ENCODE assay signal across 8 cellular contexts in the genomic region with DNA sequence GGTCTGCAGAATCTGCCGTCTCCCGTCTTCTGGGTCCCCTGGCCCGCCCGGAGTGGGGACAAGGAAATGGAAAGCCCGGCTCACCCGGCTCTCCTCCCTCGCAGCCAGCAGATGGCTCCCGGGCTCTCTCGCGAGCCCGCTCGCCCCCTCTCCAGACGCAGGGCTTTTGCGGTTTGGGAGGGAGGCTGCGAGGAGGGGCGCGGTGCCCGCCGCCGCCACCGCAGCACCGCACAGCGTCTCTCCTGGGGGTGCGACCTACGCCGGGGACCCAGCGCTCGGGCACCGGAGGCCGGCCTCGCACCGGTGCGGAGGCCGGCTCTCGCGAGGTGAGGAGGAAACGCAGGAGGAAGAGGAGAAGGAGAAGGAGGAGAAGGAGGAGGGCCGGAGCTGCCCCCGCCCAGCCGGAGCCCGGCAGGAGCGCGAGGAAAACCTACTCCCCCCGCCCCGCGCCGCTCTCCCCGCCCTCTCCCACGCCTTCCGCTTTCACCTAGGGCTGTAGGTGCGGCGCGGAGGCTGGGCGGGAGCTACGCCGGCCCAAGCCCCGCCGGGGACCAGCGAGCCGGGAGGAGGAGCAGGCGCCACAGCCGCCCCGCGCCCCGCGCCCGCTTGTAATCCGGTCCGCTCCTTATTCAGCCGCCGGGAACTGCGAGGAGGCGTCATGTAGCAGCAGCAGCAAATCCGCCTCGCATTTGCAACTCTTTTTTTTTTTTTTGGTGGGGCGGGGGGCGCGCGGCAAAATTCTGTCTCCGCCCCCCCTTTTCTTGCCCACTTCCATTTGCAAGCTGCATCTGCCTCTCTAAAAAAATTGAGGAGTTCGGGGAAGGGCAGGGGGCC. TPM values are rescaled to one million over a fixed set of nuclear protein-coding genes. Genes with fewer than 3 reads are reported as not detected.
DNase-seq lines count a peak whose midpoint lies in the region; ATAC-seq and TF ChIP-seq lines count a peak whose summit lies in the region.

Gene CARMIL1 (plus strand): TSS at position 461 of the 834 bp plus-strand sequence. CDS start 422 bp downstream, outside the sequence.

- H3K4me3 ChIP-seq in DOHH2 (ENCODE audit: low read length) = peak within 1 kb of the TSS; percentile 94
- H3K4me3 ChIP-seq in Karpas-422 (ENCODE audit: low read length) = peak within 1 kb of the TSS; percentile 66
- H3K4me3 ChIP-seq in fibroblast of villous mesenchyme (ENCODE audit: low read depth, low read length) = peak within 1 kb of the TSS; percentile 76
- H3K4me3 ChIP-seq in neural cell (ENCODE audit: low read length) = peak within 1 kb of the TSS; percentile 82
- H3K4me3 ChIP-seq in stomach = peak within 1 kb of the TSS; percentile 59 to 80 (median 76)

- intact Hi-C loops in stomach (cut with DNase I; ENCODE audit: low total_unique reads) = no loop called here

- peak within 1 kb of the TSS; percentile 98 for H3K4me2 ChIP-seq in DOHH2 (ENCODE audit: low read length)
- peak within 1 kb of the TSS; percentile 78 for H3K4me2 ChIP-seq in Karpas-422 (ENCODE audit: low read depth, low read length, poor library complexity, severe bottlenecking)
- peak within 1 kb of the TSS; percentile 77 for H3K4me2 ChIP-seq in neural cell (ENCODE audit: low read length)

- H4K20me1 ChIP-seq in DOHH2 (ENCODE audit: control insufficient read depth, insufficient read depth, low read depth, low read length) = no peaks in the 10 kb centered on the region
- H4K20me1 ChIP-seq in Karpas-422 (ENCODE audit: insufficient read depth, low read depth, low read length) = no peaks in the 10 kb centered on the region
- no peaks in the 10 kb centered on the region for H4K20me1 ChIP-seq in neural cell (ENCODE audit: insufficient read depth)

- DNase-seq in Karpas-422 = peak; percentile 69
- peak; percentile 95 for DNase-seq in RPMI8226
- DNase-seq in activated effector memory CD4-positive, alpha-beta T cell treated with anti-CD3 and anti-CD28 coated beads, Interleukin-2, amount 50 U/mL, for 16 hours = peak; percentile 88
- peak; percentile 76 for DNase-seq in fibroblast of villous mesenchyme (ENCODE audit: low read depth)
- peak; percentile 92 for DNase-seq in stomach

- H3F3A ChIP-seq in DOHH2 (ENCODE audit: control insufficient read depth, insufficient read depth) (peaks cover 18% of the 10 kb centered on the region), neural cell (ENCODE audit: insufficient read depth, low read length, poor library complexity, severe bottlenecking) (no peaks in the 10 kb centered on the region)

- no peaks in the 10 kb centered on the region for H3K9me3 ChIP-seq in DOHH2 (ENCODE audit: control insufficient read depth, insufficient read depth, low read length)
- H3K9me3 ChIP-seq in Karpas-422 (ENCODE audit: low read length) = no peaks in the 10 kb centered on the region
- no peaks in the 10 kb centered on the region for H3K9me3 ChIP-seq in neural cell (ENCODE audit: low read length)
- no peaks in the 10 kb centered on the region for H3K9me3 ChIP-seq in stomach

- H3K9me2 ChIP-seq in DOHH2 (replicated peaks; ENCODE audit: control insufficient read depth, low read length) (no peaks in the 10 kb centered on the region), Karpas-422 (replicated peaks; ENCODE audit: insufficient read depth, low read length) (no peaks in the 10 kb centered on the region), neural cell (ENCODE audit: insufficient read depth, low read length) (no peaks in the 10 kb centered on the region)

- H3K27me3 ChIP-seq in DOHH2 (ENCODE audit: control insufficient read depth, low read length) = no peaks in the 10 kb centered on the region
- no peaks in the 10 kb centered on the region for H3K27me3 ChIP-seq in Karpas-422 (ENCODE audit: low read length)
- no peaks in the 10 kb centered on the region for H3K27me3 ChIP-seq in neural cell (ENCODE audit: insufficient read depth, low read depth, low read length)
- no peaks in the 10 kb centered on the region for H3K27me3 ChIP-seq in stomach

- H2AFZ ChIP-seq in Karpas-422 (ENCODE audit: low read length) (peak within 1 kb of the TSS; percentile 93), neural cell (ENCODE audit: low read depth, low read length) (peak within 1 kb of the TSS; percentile 56)

- peak within 1 kb of the TSS; percentile 51 for H3K27ac ChIP-seq in DOHH2 (ENCODE audit: low read depth, low read length)
- no peak within 1 kb of the TSS for H3K27ac ChIP-seq in Karpas-422 (ENCODE audit: low read length)
- H3K27ac ChIP-seq in neural cell (ENCODE audit: low read length) = peak within 1 kb of the TSS; percentile 54
- H3K27ac ChIP-seq in stomach = peak within 1 kb of the TSS; percentile 86 to 95 (median 87)

- H3K79me2 ChIP-seq in DOHH2 (ENCODE audit: control insufficient read depth, low read length) (peaks cover 28% of the 10 kb centered on the region), Karpas-422 (ENCODE audit: low read length) (no peaks in the 10 kb centered on the region), neural cell (replicated peaks; ENCODE audit: insufficient read depth, low read length) (no peaks in the 10 kb centered on the region)

- 0 to 1% (median 0%) methylated on average over 50 to 81 of the region's 81 CpGs for WGBS in stomach, 5 donors

- TF ChIP-seq EP300 in neural cell (conservative IDR thresholded peaks at IDR 0.05; ENCODE audit: poor library complexity, severe bottlenecking) = no peak
- no peak for TF ChIP-seq EP300 in stomach (IDR thresholded peaks at IDR 0.05)

- TF ChIP-seq RAD21 in neural cell (conservative IDR thresholded peaks at IDR 0.05) = peak; percentile 92

- H3K9ac ChIP-seq in Karpas-422 (ENCODE audit: low read length) = peak within 1 kb of the TSS; percentile 58
- H3K9ac ChIP-seq in neural cell (ENCODE audit: low read length) = peak within 1 kb of the TSS; percentile 71

- H3K4me1 ChIP-seq in DOHH2 (ENCODE audit: control insufficient read depth, low read length) = peaks cover 46% of the 10 kb centered on the region
- H3K4me1 ChIP-seq in Karpas-422 (ENCODE audit: low read length) = peaks cover 4% of the 10 kb centered on the region
- peaks cover 15 to 66% (median 37%) of the 10 kb centered on the region in 4 donors for H3K4me1 ChIP-seq in stomach

- peak; percentile 67 for ATAC-seq in GM21737 (IDR thresholded peaks at IDR 0.05; ENCODE audit: unreplicated experiment)

- peak in 1 of 4 donors; percentile 36 for TF ChIP-seq POLR2A in stomach (IDR thresholded peaks at IDR 0.05)

- H3K36me3 ChIP-seq in DOHH2 (ENCODE audit: control insufficient read depth, low read length) (peaks cover 2% of the 10 kb centered on the region; the same call in 1 of the 2 replicates), Karpas-422 (ENCODE audit: insufficient read depth, low read length) (no peaks in the 10 kb centered on the region), neural cell (ENCODE audit: insufficient read depth, low read length) (no peaks in the 10 kb centered on the region), stomach (no peaks in the 10 kb centered on the region)

- TF ChIP-seq CTCF in DOHH2 (IDR thresholded peaks at IDR 0.05; ENCODE audit: low read depth, low read length, poor library complexity, severe bottlenecking) = peak; percentile 76
- peak; percentile 72 for TF ChIP-seq CTCF in fibroblast of villous mesenchyme (IDR thresholded peaks at IDR 0.05; ENCODE audit: insufficient read depth, low read depth, low read length)
- TF ChIP-seq CTCF in neural cell (IDR thresholded peaks at IDR 0.05; ENCODE audit: poor library complexity, severe bottlenecking) = peak; percentile 96
- TF ChIP-seq CTCF in stomach (IDR thresholded peaks at IDR 0.05) = peak in 5 of 7 experiments; percentile 44 to 70 (median 62)

TF ChIP-seq in neural cell, 6 proteins besides CTCF, POLR2A, EP300 and RAD21:
- TF ChIP-seq SMC3 (conservative IDR thresholded peaks at IDR 0.05; ENCODE audit: poor library complexity) (peak; percentile 98), POLR2AphosphoS5 (IDR thresholded peaks at IDR 0.05) (no peak), EZH2 (IDR thresholded peaks at IDR 0.05; ENCODE audit: borderline replicate concordance, insufficient read depth, low read length, poor library complexity, severe bottlenecking) (no peak), TAF1 (IDR thresholded peaks at IDR 0.05; ENCODE audit: low read depth) (no peak), MXI1 (conservative IDR thresholded peaks at IDR 0.05; ENCODE audit: poor library complexity, severe bottlenecking) (peak; percentile 71)
- TF ChIP-seq, protein P1, sequence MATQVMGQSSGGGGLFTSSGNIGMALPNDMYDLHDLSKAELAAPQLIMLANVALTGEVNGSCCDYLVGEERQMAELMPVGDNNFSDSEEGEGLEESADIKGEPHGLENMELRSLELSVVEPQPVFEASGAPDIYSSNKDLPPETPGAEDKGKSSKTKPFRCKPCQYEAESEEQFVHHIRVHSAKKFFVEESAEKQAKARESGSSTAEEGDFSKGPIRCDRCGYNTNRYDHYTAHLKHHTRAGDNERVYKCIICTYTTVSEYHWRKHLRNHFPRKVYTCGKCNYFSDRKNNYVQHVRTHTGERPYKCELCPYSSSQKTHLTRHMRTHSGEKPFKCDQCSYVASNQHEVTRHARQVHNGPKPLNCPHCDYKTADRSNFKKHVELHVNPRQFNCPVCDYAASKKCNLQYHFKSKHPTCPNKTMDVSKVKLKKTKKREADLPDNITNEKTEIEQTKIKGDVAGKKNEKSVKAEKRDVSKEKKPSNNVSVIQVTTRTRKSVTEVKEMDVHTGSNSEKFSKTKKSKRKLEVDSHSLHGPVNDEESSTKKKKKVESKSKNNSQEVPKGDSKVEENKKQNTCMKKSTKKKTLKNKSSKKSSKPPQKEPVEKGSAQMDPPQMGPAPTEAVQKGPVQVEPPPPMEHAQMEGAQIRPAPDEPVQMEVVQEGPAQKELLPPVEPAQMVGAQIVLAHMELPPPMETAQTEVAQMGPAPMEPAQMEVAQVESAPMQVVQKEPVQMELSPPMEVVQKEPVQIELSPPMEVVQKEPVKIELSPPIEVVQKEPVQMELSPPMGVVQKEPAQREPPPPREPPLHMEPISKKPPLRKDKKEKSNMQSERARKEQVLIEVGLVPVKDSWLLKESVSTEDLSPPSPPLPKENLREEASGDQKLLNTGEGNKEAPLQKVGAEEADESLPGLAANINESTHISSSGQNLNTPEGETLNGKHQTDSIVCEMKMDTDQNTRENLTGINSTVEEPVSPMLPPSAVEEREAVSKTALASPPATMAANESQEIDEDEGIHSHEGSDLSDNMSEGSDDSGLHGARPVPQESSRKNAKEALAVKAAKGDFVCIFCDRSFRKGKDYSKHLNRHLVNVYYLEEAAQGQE (IDR thresholded peaks at IDR 0.05; ENCODE audit: borderline replicate concordance) = no peak

RNA-seq across cellular contexts. Expression of gene CARMIL1, which starts in this region (rescaled TPM):
- 0.04 TPM in 1 of 2 replicates, not detected in the other for total RNA-seq in Karpas-422 (2014; rRNA removed; shearing (Covaris generic); ENCODE audit: low replicate concordance)
- 11.2 and 12.2 TPM in 2 replicates for total RNA-seq in fibroblast of villous mesenchyme
- 5.3 and 5.7 TPM in 2 replicates for polyA plus RNA-seq in neural cell
- polyA minus RNA-seq in neural cell = 15.8 and 16.2 TPM in 2 replicates
- total RNA-seq in stomach = 10 to 100 TPM; 12.5 to 42.7 (median 18.7) TPM
- polyA plus RNA-seq in stomach = 10 to 100 TPM; 10.5 to 11.9 (median 11.7) TPM

Comparison
In these comparisons a context has a peak if more than half of its experiments do, and no peak if none do; other contexts are left out.
1. RNA of gene CARMIL1 (total RNA-seq): 12.5 to 42.7 TPM in stomach and 11.2 to 12.2 TPM in fibroblast of villous mesenchyme; 0.04 TPM in Karpas-422; every median in the first group is over 10 times any median in the second.
2. Peak in DNase-seq, H3K4me3 ChIP-seq, H3K9ac ChIP-seq and H3K4me2 ChIP-seq in Karpas-422; RNA of the gene not detected or under 1 TPM.
3. Peak in every context shown above with its lines, with median percentiles within 50 percentile points of each other: H3K4me2 ChIP-seq, H3K4me3 ChIP-seq, CTCF ChIP-seq and DNase-seq.